In genomic region chr4:76590847-76591281, GRCh38 we compare ENCODE assay signal across 8 cellular contexts.
DNase-seq lines count a peak whose midpoint lies in the region; ATAC-seq and TF ChIP-seq lines count a peak whose summit lies in the region.
"Had no signal": no experiment of that assay in that cellular context is flagged by ENCODE, and none has a peak within 500 bp of the region (broad histone marks: within the 10 kb centered on the region; RNA-seq: fewer than 3 reads in every experiment).

No MANE protein-coding gene starts in this region.

- H3K36me3 ChIP-seq in HUES64 (ENCODE audit: insufficient read depth, low read length) (no peaks in the 10 kb centered on the region; the same call in 1 of the 2 replicates), ectodermal cell (ENCODE audit: control insufficient read depth, insufficient read depth, low read length) (peaks cover 5% of the 10 kb centered on the region), aorta (ENCODE audit: control insufficient read depth in 1 of 2, insufficient read depth in 2 of 2, low read length in 1 of 2) (no peaks in the 10 kb centered on the region), vagina (no peaks in the 10 kb centered on the region)

- DNase-seq in mesothelial cell of epicardium (ENCODE audit: low spot score in 2 of 2, unreplicated experiment in 2 of 2) (no peak), aorta (no peak), vagina (ENCODE audit: extremely low spot score in 2 of 2) (no peak), immature natural killer cell (no peak)

- H3K4me3 Mint-ChIP-seq in mesothelial cell of epicardium: peak overlapping the region; percentile 11
- no peak overlapping the region for H3K4me3 Mint-ChIP-seq in immature natural killer cell

- peaks cover 3% of the 10 kb centered on the region for H3K9me3 Mint-ChIP-seq in mesothelial cell of epicardium
- H3K9me3 Mint-ChIP-seq in immature natural killer cell: no peaks in the 10 kb centered on the region

- H3K4me1 Mint-ChIP-seq in mesothelial cell of epicardium: peaks cover 63% of the 10 kb centered on the region
- H3K4me1 Mint-ChIP-seq in immature natural killer cell: peaks cover 5 to 6% of the 10 kb centered on the region in 2 donors

- H3K9ac ChIP-seq in HUES64 (ENCODE audit: low read depth, low read length): peak overlapping the region; percentile 86

- H3K4me1 ChIP-seq in HUES64 (ENCODE audit: insufficient read depth, low read length) (peaks cover 52% of the 10 kb centered on the region), ectodermal cell (ENCODE audit: control insufficient read depth, insufficient read depth, low read length) (peaks cover 41% of the 10 kb centered on the region), aorta (ENCODE audit: control insufficient read depth in 1 of 2, insufficient read depth in 2 of 2, low read length in 2 of 2) (peaks cover 7 to 8% of the 10 kb centered on the region in 2 donors), vagina (no peaks in the 10 kb centered on the region)

- H3K27ac ChIP-seq in HUES64 (ENCODE audit: low read depth, low read length) (peak overlapping the region; percentile 97), ectodermal cell (ENCODE audit: insufficient read depth, low read depth, low read length, poor library complexity, severe bottlenecking) (peak overlapping the region; percentile 99), aorta (ENCODE audit: low read depth in 1 of 2, low read length in 2 of 2) (peak overlapping the region; percentile 96 to 100), vagina (no peak overlapping the region)

- H3K36me3 Mint-ChIP-seq in mesothelial cell of epicardium: peaks cover 15% of the 10 kb centered on the region
- no peaks in the 10 kb centered on the region for H3K36me3 Mint-ChIP-seq in immature natural killer cell

- H3K9me3 ChIP-seq in HUES64 (ENCODE audit: insufficient read depth, low read depth, low read length): no peaks in the 10 kb centered on the region
- no peaks in the 10 kb centered on the region for H3K9me3 ChIP-seq in ectodermal cell (ENCODE audit: control insufficient read depth, low read length)
- H3K9me3 ChIP-seq in aorta (ENCODE audit: control insufficient read depth, low read length): no peaks in the 10 kb centered on the region
- H3K9me3 ChIP-seq in vagina: no peaks in the 10 kb centered on the region

- H3K27me3 Mint-ChIP-seq in mesothelial cell of epicardium (ENCODE audit: low read depth) (no peaks in the 10 kb centered on the region), immature natural killer cell (ENCODE audit: low read depth in 3 of 3) (peaks cover 2 to 19% (median 6%) of the 10 kb centered on the region in 3 donors)

- TF ChIP-seq POLR2A in vagina (IDR thresholded peaks at IDR 0.05): no peak

- H3K27ac Mint-ChIP-seq in mesothelial cell of epicardium (peak overlapping the region; percentile 98), immature natural killer cell (no peak overlapping the region)

- no peaks in the 10 kb centered on the region for H3K27me3 ChIP-seq in HUES64 (ENCODE audit: insufficient read depth, low read length)
- H3K27me3 ChIP-seq in ectodermal cell (ENCODE audit: control insufficient read depth, insufficient read depth, low read length, poor library complexity, severe bottlenecking): no peaks in the 10 kb centered on the region
- no peaks in the 10 kb centered on the region for H3K27me3 ChIP-seq in aorta (ENCODE audit: control insufficient read depth in 1 of 2, insufficient read depth in 2 of 2, low read length in 1 of 2)
- no peaks in the 10 kb centered on the region for H3K27me3 ChIP-seq in vagina

- TF ChIP-seq CTCF in mesothelial cell of epicardium (IDR thresholded peaks at IDR 0.05; ENCODE audit: unreplicated experiment): no peak
- no peak for TF ChIP-seq CTCF in vagina (IDR thresholded peaks at IDR 0.05)

- WGBS in HUES64: 54% methylated on average over 4 of the region's 6 CpGs
- WGBS in ectodermal cell, 2 experiments: 48 to 75% methylated on average over 4 to 6 of the region's 6 CpGs
- 5 to 6% methylated on average over 6 of the region's 6 CpGs for WGBS in aorta, 2 donors

- peak overlapping the region; percentile 22; the same call in 1 of the 2 replicates for H3K4me3 ChIP-seq in HUES64 (ENCODE audit: low read length)
- H3K4me3 ChIP-seq in ectodermal cell (ENCODE audit: insufficient read depth, low read depth, low read length): no peak overlapping the region
- peak overlapping the region in 1 of 2 donors; percentile 22 for H3K4me3 ChIP-seq in aorta (ENCODE audit: low read length in 2 of 2)
- H3K4me3 ChIP-seq in vagina: no peak overlapping the region
- H3K4me3 ChIP-seq: K562 had no signal

- intact Hi-C loops in aorta (cut with DNase I): loop anchor here in 1 of 2 donors (5.0 kb wide), 1 partner anchor 66 kb away; no protein-coding TSS in a partner anchor
- intact Hi-C loops in vagina (cut with DNase I): no loop called here

- ATAC-seq in aorta (ENCODE audit: low FRiP score) (peak; percentile 45), GM19035 (IDR thresholded peaks at IDR 0.05; ENCODE audit: unreplicated experiment) (no peak)
- ATAC-seq: K562 had no signal
